Comparison of ENCODE assay signal across 8 cellular contexts in the genomic region with DNA sequence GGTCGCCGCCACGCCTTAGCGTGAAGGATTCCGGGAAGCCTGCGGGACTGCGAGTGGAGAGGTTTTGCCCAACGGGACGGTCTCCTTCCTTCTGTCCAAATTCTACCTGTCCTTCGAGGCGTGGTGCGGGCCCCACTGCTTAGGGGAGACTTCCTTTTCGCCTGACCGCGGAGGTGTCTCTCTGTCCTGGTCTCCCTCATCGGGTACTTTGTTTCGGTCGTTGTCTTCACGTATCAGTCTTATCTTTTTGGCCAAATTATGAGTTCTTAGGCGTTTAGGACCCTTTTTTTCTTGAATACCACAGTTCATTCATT. TPM values are rescaled to one million over a fixed set of nuclear protein-coding genes. Genes with fewer than 3 reads are reported as not detected.
A peak's percentile ranks its signal among the peaks of the same experiment; 100 is the strongest.
DNase-seq lines count a peak whose midpoint lies in the region; ATAC-seq, FAIRE-seq and TF ChIP-seq lines count a peak whose summit lies in the region.

No MANE protein-coding gene starts in this region.

- H2AFZ ChIP-seq in Karpas-422 (ENCODE audit: low read length) = no peak overlapping the region
- H2AFZ ChIP-seq in H1 (ENCODE audit: low read length) = peak overlapping the region; percentile 59; the same call in 1 of the 2 replicates
- H2AFZ ChIP-seq in parathyroid adenoma = peak overlapping the region; percentile 86

- H3K79me1 ChIP-seq in H1 (ENCODE audit: low read depth, low read length) = peaks cover 7% of the 10 kb centered on the region; the same call in 1 of the 2 replicates

- H3K79me2 ChIP-seq in Karpas-422 (ENCODE audit: low read length) (peaks cover 19% of the 10 kb centered on the region), H1 (ENCODE audit: control insufficient read depth in 1 of 2, insufficient read depth in 2 of 2, low read length in 2 of 2) (peaks cover 7 to 26% of the 10 kb centered on the region in 2 experiments), parathyroid adenoma (peaks cover 10% of the 10 kb centered on the region)

- 0 out of 2 replicates have a peak overlapping the region, but pooled peaks have one; percentile 3 for H2BK12ac ChIP-seq in H1 (ENCODE audit: low read depth, low read length)

- no peaks in the 10 kb centered on the region for H3K9me2 ChIP-seq in Karpas-422 (replicated peaks; ENCODE audit: insufficient read depth, low read length)

- H2BK120ac ChIP-seq in H1 (replicated peaks; ENCODE audit: low read depth, low read length) = no peak overlapping the region

- H2AK5ac ChIP-seq in H1 (ENCODE audit: low read depth, low read length) = no peak overlapping the region

- peak overlapping the region; percentile 85 for H3K9ac ChIP-seq in Karpas-422 (ENCODE audit: low read length)
- H3K9ac ChIP-seq in H1 (replicated peaks in 1 of 4; ENCODE audit: extremely low read depth in 1 of 4, low read depth in 3 of 4, low read length in 3 of 4) = peak overlapping the region; percentile 62 to 86 (median 77)
- H3K9ac ChIP-seq in parathyroid adenoma = no peak overlapping the region

- H2BK5ac ChIP-seq in H1 (ENCODE audit: low read depth, low read length) = peak overlapping the region; percentile 79

- H3K4me3 ChIP-seq in Karpas-422 (ENCODE audit: low read length) = peak overlapping the region; percentile 89
- H3K4me3 ChIP-seq in H1 (ENCODE audit: extremely low read depth in 1 of 4, insufficient read depth in 2 of 4, low read depth in 3 of 4, low read length in 4 of 4) = peak overlapping the region; percentile 63 to 97 (median 93)
- peak overlapping the region; percentile 81 for H3K4me3 ChIP-seq in parathyroid adenoma (ENCODE audit: low read depth, low read length)

- no peaks in the 10 kb centered on the region for H3K9me3 ChIP-seq in Karpas-422 (ENCODE audit: low read length)
- no peaks in the 10 kb centered on the region for H3K9me3 ChIP-seq in H1 (ENCODE audit: insufficient read depth in 2 of 2, low read depth in 1 of 2, low read length in 1 of 2)
- no peaks in the 10 kb centered on the region for H3K9me3 ChIP-seq in parathyroid adenoma (ENCODE audit: control insufficient read depth, low read length)

- H3K27ac ChIP-seq in Karpas-422 (ENCODE audit: low read length) = no peak overlapping the region
- H3K27ac ChIP-seq in H1 (ENCODE audit: low read depth, low read length) = peak overlapping the region; percentile 68
- peak overlapping the region; percentile 60 for H3K27ac ChIP-seq in parathyroid adenoma

- no peak overlapping the region for H3K4ac ChIP-seq in H1 (replicated peaks; ENCODE audit: insufficient read length, low read depth, low read length)

- no peak overlapping the region for H3K18ac ChIP-seq in H1 (ENCODE audit: extremely low read depth, low read length)

- WGBS in H1 (ENCODE audit: extremely low coverage in 1 of 2, insufficient coverage in 1 of 2, insufficient read length in 1 of 2, insufficient replicate concordance in 2 of 2, low coverage in 1 of 2, low lambda C conversion rate in 2 of 2, missing lambda C conversion rate in 1 of 2), 2 experiments = 3% methylated on average over 20 of the region's 20 CpGs; no CpG with 5 or more reads in 1 of the 2 experiments

- H3K23me2 ChIP-seq in H1 (ENCODE audit: low read depth, low read length) = peaks cover 5% of the 10 kb centered on the region; the same call in 1 of the 2 replicates

- POLR2A ChIA-PET in H1 (lab: Charles Lee; ENCODE audit: partially characterized antibody) = interaction anchor here (0.7 to 4.9 kb wide), 15 partner anchors 8 to 85 kb away, joined by 3 to 42 read pairs (median 4); a partner anchor contains a TSS

- ATAC-seq in GM18907 (IDR thresholded peaks at IDR 0.05; ENCODE audit: unreplicated experiment) (peak; percentile 22), GM18858 (IDR thresholded peaks at IDR 0.05; ENCODE audit: unreplicated experiment) (no peak), GM21786 (IDR thresholded peaks at IDR 0.05; ENCODE audit: unreplicated experiment) (no peak)

- H4K5ac ChIP-seq in H1 (ENCODE audit: insufficient read length, low read depth, low read length) = no peak overlapping the region

- no peak for FAIRE-seq in H1 (lab: Jason Lieb, UNC)

- no peak for TF ChIP-seq EP300 in H1 (IDR thresholded peaks at IDR 0.05; ENCODE audit: borderline replicate concordance in 1 of 2, low read depth in 2 of 2, low read length in 2 of 2)

- H3K23ac ChIP-seq in H1 (ENCODE audit: insufficient read length) = no peak overlapping the region

- H4K20me1 ChIP-seq in Karpas-422 (ENCODE audit: insufficient read depth, low read depth, low read length) (0 out of 2 replicates have a peak, but pooled peaks cover 7% of the 10 kb centered on the region), H1 (replicated peaks in 1 of 2; ENCODE audit: control insufficient read depth in 1 of 2, insufficient read depth in 2 of 2, low read length in 2 of 2) (peaks cover 0 to 8% of the 10 kb centered on the region in 2 experiments)

- H4K8ac ChIP-seq in H1 (ENCODE audit: extremely low read depth, insufficient read depth, low read length) = no peak overlapping the region

- no peaks in the 10 kb centered on the region for H3K27me3 ChIP-seq in Karpas-422 (ENCODE audit: low read length)
- no peaks in the 10 kb centered on the region for H3K27me3 ChIP-seq in H1 (replicated peaks in 1 of 4; ENCODE audit: control insufficient read depth in 3 of 4, extremely low read depth in 1 of 4, insufficient read depth in 3 of 4, low read length in 3 of 4)
- no peaks in the 10 kb centered on the region for H3K27me3 ChIP-seq in parathyroid adenoma (ENCODE audit: control insufficient read depth, insufficient read depth, low read length)

- H3K36me3 ChIP-seq in Karpas-422 (ENCODE audit: insufficient read depth, low read length) (peaks cover 10% of the 10 kb centered on the region; the same call in 1 of the 2 replicates), H1 (ENCODE audit: control insufficient read depth in 2 of 4, insufficient read depth in 4 of 4, low read length in 3 of 4) (peaks cover 0 to 7% (median 4%) of the 10 kb centered on the region in 4 experiments; a peak in 3 of 8 replicates), parathyroid adenoma (ENCODE audit: control insufficient read depth, insufficient read depth, low read length) (no peaks in the 10 kb centered on the region)

- H2BK20ac ChIP-seq in H1 (ENCODE audit: low read length) = no peak overlapping the region

- H2BK15ac ChIP-seq in H1 (ENCODE audit: low read length) = no peak overlapping the region

- H3K56ac ChIP-seq in H1 (replicated peaks; ENCODE audit: insufficient read length, low read depth, low read length) = peak overlapping the region; percentile 36

- no peak for DNase-seq in Karpas-422
- DNase-seq in H1 (ENCODE audit: low read depth in 1 of 2, low spot score in 2 of 2) = no peak
- DNase-seq in stimulated activated CD4-positive, alpha-beta T cell treated with anti-CD3 and anti-CD28 coated beads, Interleukin-4, amount 100 ng/mL, for 1 hour = no peak
- no peak for DNase-seq in hippocampal formation (lab: John Stamatoyannopoulos, UW)

- H4K91ac ChIP-seq in H1 (replicated peaks; ENCODE audit: insufficient read length, low read length) = no peak overlapping the region

- peak in 1 of 2 experiments; percentile 6; a peak in 1 of 3 replicates for TF ChIP-seq POLR2A in H1 (IDR thresholded peaks at IDR 0.05; ENCODE audit: control extremely low read depth in 1 of 2, low read depth in 2 of 2, low read length in 2 of 2)

- TF ChIP-seq CTCF in H1 (IDR thresholded peaks at IDR 0.05; ENCODE audit: control extremely low read depth in 1 of 3, insufficient read depth in 1 of 3, low read depth in 1 of 3, low read length in 3 of 3) (no peak), parathyroid adenoma (IDR thresholded peaks at IDR 0.05) (no peak)

- H3K4me2 ChIP-seq in Karpas-422 (ENCODE audit: low read depth, low read length, poor library complexity, severe bottlenecking) = peak overlapping the region; percentile 87
- H3K4me2 ChIP-seq in H1 (ENCODE audit: insufficient read depth in 1 of 2, low read depth in 2 of 2, low read length in 2 of 2) = peak overlapping the region; percentile 74 to 81
- H3K4me2 ChIP-seq in parathyroid adenoma (ENCODE audit: low read length) = peak overlapping the region; percentile 65

- no peak for TF ChIP-seq RAD21 in H1 (IDR thresholded peaks at IDR 0.05 in 1 of 2, conservative IDR thresholded peaks at IDR 0.05 in 1 of 2; ENCODE audit: low read depth in 2 of 2, low read length in 2 of 2)

- H3K14ac ChIP-seq in H1 (ENCODE audit: insufficient read length) = no peak overlapping the region

- H3K4me1 ChIP-seq in Karpas-422 (ENCODE audit: low read length) = peaks cover 16% of the 10 kb centered on the region
- peaks cover 0 to 10% (median 6%) of the 10 kb centered on the region in 4 experiments; a peak in 5 of 7 replicates for H3K4me1 ChIP-seq in H1 (replicated peaks in 1 of 4; ENCODE audit: control insufficient read depth in 3 of 4, insufficient read depth in 4 of 4, low read length in 3 of 4)
- H3K4me1 ChIP-seq in parathyroid adenoma = peaks cover 5% of the 10 kb centered on the region

- CTCF ChIA-PET in H1 (lab: Charles Lee; ENCODE audit: partially characterized antibody) = interaction anchor here (1.3 to 4.9 kb wide), 5 partner anchors 12 to 74 kb away, joined by 3 to 26 read pairs (median 6); a partner anchor contains a TSS

RNA-seq across cellular contexts. Expression of a gene that starts 0.4 kb away (rescaled TPM):
- total RNA-seq in Karpas-422 (2014; rRNA removed; shearing (Covaris generic); ENCODE audit: low replicate concordance) = 16.3 and 22.4 TPM in 2 replicates
- total RNA-seq in H1 (2021; fragmentation: NEBNext Ultra II Directional; extraction: Animal tissue kit (Norgen Biotek cat#: 25700)) = 35.0 and 36.6 TPM in 2 replicates
- polyA plus RNA-seq in H1 (2011; rRNA removed) = 37.3 and 41.2 TPM in 2 replicates
- polyA plus RNA-seq in H1 (2011; cell fraction: cytosol; rRNA removed) = 42.7 TPM
- polyA plus RNA-seq in H1 (2011; cell fraction: nucleus; rRNA removed) = 75.6 TPM
- 21.7 to 33.1 TPM (median 27.9 TPM) in 4 replicates for polyA plus RNA-seq in H1 (2012, experiment 1 of 2)
- polyA plus RNA-seq in H1 (2012, experiment 2 of 2) = 15.8 TPM
- 21.5 TPM for polyA plus RNA-seq in H1 (2013, experiment 1 of 2)
- polyA plus RNA-seq in H1 (2013, experiment 2 of 2) = 19.9 TPM
- 55.7 and 67.4 TPM in 2 replicates for polyA minus RNA-seq in H1 (2011; rRNA and poly(A)+ RNA removed)
- 22.5 TPM for polyA minus RNA-seq in H1 (2011; cell fraction: cytosol; rRNA and poly(A)+ RNA removed)
- 48.1 TPM for polyA minus RNA-seq in H1 (2011; cell fraction: nucleus; rRNA and poly(A)+ RNA removed)

RNA-seq across cellular contexts. Expression of a gene that starts 14.6 kb away (rescaled TPM):
- 10.1 and 11.9 TPM in 2 replicates for total RNA-seq in Karpas-422 (2014; rRNA removed; shearing (Covaris generic); ENCODE audit: low replicate concordance)
- 3.3 and 4.0 TPM in 2 replicates for total RNA-seq in H1 (2021; fragmentation: NEBNext Ultra II Directional; extraction: Animal tissue kit (Norgen Biotek cat#: 25700))
- 2.5 and 3.4 TPM in 2 replicates for polyA plus RNA-seq in H1 (2011; rRNA removed)
- polyA plus RNA-seq in H1 (2011; cell fraction: cytosol; rRNA removed) = 2.4 TPM
- polyA plus RNA-seq in H1 (2011; cell fraction: nucleus; rRNA removed) = 10.6 TPM
- 2.4 to 3.1 TPM (median 2.9 TPM) in 4 replicates for polyA plus RNA-seq in H1 (2012, experiment 1 of 2)
- polyA plus RNA-seq in H1 (2012, experiment 2 of 2) = 1.8 TPM
- polyA plus RNA-seq in H1 (2013, experiment 1 of 2) = 3.9 TPM
- 3.4 TPM for polyA plus RNA-seq in H1 (2013, experiment 2 of 2)
- polyA minus RNA-seq in H1 (2011; rRNA and poly(A)+ RNA removed) = 2.8 and 3.4 TPM in 2 replicates
- polyA minus RNA-seq in H1 (2011; cell fraction: cytosol; rRNA and poly(A)+ RNA removed) = 3.7 TPM
- polyA minus RNA-seq in H1 (2011; cell fraction: nucleus; rRNA and poly(A)+ RNA removed) = 4.6 TPM

RNA-seq across cellular contexts. Expression of a gene that starts 20.1 kb away (rescaled TPM):
- total RNA-seq in Karpas-422 (2014; rRNA removed; shearing (Covaris generic); ENCODE audit: low replicate concordance) = 10.0 and 27.3 TPM in 2 replicates
- total RNA-seq in H1 (2021; fragmentation: NEBNext Ultra II Directional; extraction: Animal tissue kit (Norgen Biotek cat#: 25700)) = 59.8 and 62.9 TPM in 2 replicates
- 207 and 236 TPM in 2 replicates for polyA plus RNA-seq in H1 (2011; rRNA removed)
- polyA plus RNA-seq in H1 (2011; cell fraction: cytosol; rRNA removed) = 120 TPM
- polyA plus RNA-seq in H1 (2011; cell fraction: nucleus; rRNA removed) = 164 TPM
- 53.0 to 62.4 TPM (median 60.8 TPM) in 4 replicates for polyA plus RNA-seq in H1 (2012, experiment 1 of 2)
- polyA plus RNA-seq in H1 (2012, experiment 2 of 2) = 65.1 TPM
- polyA plus RNA-seq in H1 (2013, experiment 1 of 2) = 100 TPM
- 99.2 TPM for polyA plus RNA-seq in H1 (2013, experiment 2 of 2)
- 125 and 138 TPM in 2 replicates for polyA minus RNA-seq in H1 (2011; rRNA and poly(A)+ RNA removed)
- polyA minus RNA-seq in H1 (2011; cell fraction: cytosol; rRNA and poly(A)+ RNA removed) = 43.4 TPM
- polyA minus RNA-seq in H1 (2011; cell fraction: nucleus; rRNA and poly(A)+ RNA removed) = 64.8 TPM

RNA-seq across cellular contexts. Expression of a gene that starts 27.1 kb away (rescaled TPM):
- total RNA-seq in Karpas-422 (2014; rRNA removed; shearing (Covaris generic); ENCODE audit: low replicate concordance) = not detected in 2 replicates
- total RNA-seq in H1 (2021; fragmentation: NEBNext Ultra II Directional; extraction: Animal tissue kit (Norgen Biotek cat#: 25700)) = 2.3 and 2.9 TPM in 2 replicates
- 1.8 and 2.9 TPM in 2 replicates for polyA plus RNA-seq in H1 (2011; rRNA removed)
- 1.3 TPM for polyA plus RNA-seq in H1 (2011; cell fraction: cytosol; rRNA removed)
- 4.5 TPM for polyA plus RNA-seq in H1 (2011; cell fraction: nucleus; rRNA removed)
- 1.5 to 2.0 TPM (median 1.9 TPM) in 4 replicates for polyA plus RNA-seq in H1 (2012, experiment 1 of 2)
- polyA plus RNA-seq in H1 (2012, experiment 2 of 2) = 1.0 TPM
- polyA plus RNA-seq in H1 (2013, experiment 1 of 2) = 1.5 TPM
- 1.5 TPM for polyA plus RNA-seq in H1 (2013, experiment 2 of 2)
- 2.5 and 3.1 TPM in 2 replicates for polyA minus RNA-seq in H1 (2011; rRNA and poly(A)+ RNA removed)
- 1.0 TPM for polyA minus RNA-seq in H1 (2011; cell fraction: cytosol; rRNA and poly(A)+ RNA removed)
- 2.5 TPM for polyA minus RNA-seq in H1 (2011; cell fraction: nucleus; rRNA and poly(A)+ RNA removed)

RNA-seq across cellular contexts. Expression of a gene that starts 37.1 kb away (rescaled TPM):
- total RNA-seq in Karpas-422 (2014; rRNA removed; shearing (Covaris generic); ENCODE audit: low replicate concordance) = 7.5 and 12.7 TPM in 2 replicates
- total RNA-seq in H1 (2021; fragmentation: NEBNext Ultra II Directional; extraction: Animal tissue kit (Norgen Biotek cat#: 25700)) = 65.5 and 69.3 TPM in 2 replicates
- 104 and 109 TPM in 2 replicates for polyA plus RNA-seq in H1 (2011; rRNA removed)
- polyA plus RNA-seq in H1 (2011; cell fraction: cytosol; rRNA removed) = 123 TPM
- 128 TPM for polyA plus RNA-seq in H1 (2011; cell fraction: nucleus; rRNA removed)
- polyA plus RNA-seq in H1 (2012, experiment 1 of 2) = 65.2 to 89.7 TPM (median 83.7 TPM) in 4 replicates
- 110 TPM for polyA plus RNA-seq in H1 (2012, experiment 2 of 2)
- polyA plus RNA-seq in H1 (2013, experiment 1 of 2) = 45.1 TPM
- polyA plus RNA-seq in H1 (2013, experiment 2 of 2) = 44.1 TPM
- 78.6 and 79.0 TPM in 2 replicates for polyA minus RNA-seq in H1 (2011; rRNA and poly(A)+ RNA removed)
- polyA minus RNA-seq in H1 (2011; cell fraction: cytosol; rRNA and poly(A)+ RNA removed) = 51.2 TPM
- 44.6 TPM for polyA minus RNA-seq in H1 (2011; cell fraction: nucleus; rRNA and poly(A)+ RNA removed)
